In genomic region chr9:16611001-16611400, GRCh38 we compare ENCODE assay signal across 24 cellular contexts.
"Had no signal": no experiment of that assay in that cellular context is flagged by ENCODE, and none has a peak within 500 bp of the region (broad histone marks: within the 10 kb centered on the region; RNA-seq: fewer than 3 reads in every experiment).

No MANE protein-coding gene starts in this region.

- ATAC-seq: esophagus mucosa; right lobe of liver; stimulated activated naive B cell treated with anti-CD40 and anti-IgM and Interleukin-4, amounts not matched to agents 10 μg/mL and 1 μg/mL and 100 μg/mL, for 72 hours had no signal

- H3K9me3 ChIP-seq: breast epithelium, left ventricle myocardium inferior, ovary, right lobe of liver, stomach, tibial nerve had no signal

- H3K4me3 ChIP-seq: breast epithelium, left ventricle myocardium inferior, lung, ovary, right lobe of liver, stomach, tibial nerve had no signal

- H3K27me3 ChIP-seq: breast epithelium, ovary, right lobe of liver, stomach, tibial nerve had no signal

- H3K27ac ChIP-seq: breast epithelium, left ventricle myocardium inferior, ovary, right lobe of liver, stomach, tibial nerve had no signal

- H3K4me1 ChIP-seq: breast epithelium, left ventricle myocardium inferior, right lobe of liver had no signal

- H3K36me3 ChIP-seq: breast epithelium, left ventricle myocardium inferior, ovary, right lobe of liver, stomach, tibial nerve had no signal

- DNase-seq: activated B cell treated with CpG ODN at 0.5 μM for 24 hours; activated CD4-positive, alpha-beta T cell treated with anti-CD3 and anti-CD28 coated beads, Interleukin-2, amount 50 U/mL, for 4 hours; activated effector memory CD4-positive, alpha-beta T cell treated with anti-CD3 and anti-CD28 coated beads, Interleukin-2, amount 50 U/mL, for 16 hours; activated naive CD4-positive, alpha-beta T cell treated with anti-CD3 and anti-CD28 coated beads for 36 hours; activated naive CD8-positive, alpha-beta T cell treated with anti-CD3 and anti-CD28 coated beads for 36 hours; activated T-cell treated with anti-CD3 and anti-CD28 coated beads for 4 hours; amniotic stem cell; central memory CD4-positive, alpha-beta T cell; endodermal cell; left ventricle myocardium inferior; naive B cell; nephron progenitor cell; ovary; right lobe of liver; stimulated activated CD4-positive, alpha-beta T cell treated with anti-CD3 and anti-CD28 coated beads, Interleukin-12 subunit alpha, Interleukin-12 subunit beta, amount 100 ng/mL, for 4 hours; stimulated activated CD4-positive, alpha-beta T cell treated with anti-CD3 and anti-CD28 coated beads, Interleukin-4, amount 100 ng/mL, for 24 hours; stimulated activated CD8-positive, alpha-beta memory T cell treated with anti-CD3 and anti-CD28 coated beads, Interleukin-4, amount 100 ng/mL, for 48 hours; stimulated activated naive B cell treated with anti-CD40 and anti-IgM and Interleukin-4, amounts not matched to agents 10 μg/mL and 1 μg/mL and 100 μg/mL, for 72 hours; stomach; T-helper 1 cell had no signal
